Comparison of ENCODE assay signal across 21 cellular contexts in the genomic region with DNA sequence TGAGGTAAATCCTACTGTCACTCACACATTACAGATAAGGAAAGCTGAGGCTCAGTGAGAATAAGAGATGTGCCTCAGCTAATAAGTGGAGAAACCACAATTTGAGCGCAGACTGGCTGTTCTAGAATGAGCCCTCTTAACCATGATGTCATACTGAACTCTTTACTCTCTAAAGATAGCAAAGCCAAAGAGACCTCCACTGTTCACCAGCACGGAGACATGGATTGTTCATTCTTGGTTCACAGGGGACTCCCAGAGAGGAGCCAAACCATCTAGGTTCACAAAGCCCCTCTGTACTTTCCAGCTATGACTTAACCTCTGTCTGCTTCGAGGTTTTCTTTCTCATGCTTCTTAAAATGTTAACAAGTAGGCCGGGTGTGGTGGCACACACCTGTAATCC. TPM values are rescaled to one million over a fixed set of nuclear protein-coding genes. Genes with fewer than 3 reads are reported as not detected.
DNase-seq lines count a peak whose midpoint lies in the region; ATAC-seq and TF ChIP-seq lines count a peak whose summit lies in the region.
"Had no signal": no experiment of that assay in that cellular context is flagged by ENCODE, and none has a peak within 500 bp of the region (broad histone marks: within the 10 kb centered on the region; RNA-seq: fewer than 3 reads in every experiment).

No MANE protein-coding gene starts in this region.

- no peak for ATAC-seq in HG02981 (IDR thresholded peaks at IDR 0.05; ENCODE audit: unreplicated experiment)
- no peak for ATAC-seq in activated naive CD4-positive, alpha-beta T cell treated with anti-CD3 and anti-CD28 coated beads, Interleukin-2, amount 50 U/mL, for 72 hours
- ATAC-seq: K562 had no signal

- no peak overlapping the region for H2BK15ac ChIP-seq in neuronal stem cell (ENCODE audit: low read length)

- H3K27ac ChIP-seq in HEK293 (ENCODE audit: extremely low read depth, low read depth, low read length) (no peak overlapping the region), neuronal stem cell (replicated peaks; ENCODE audit: low read length) (no peak overlapping the region)
- H3K27ac ChIP-seq: GM23248, HL-60 had no signal

- CTCF ChIA-PET in HEK293 (lab: Yijun Ruan, JAX): no interaction called here

- H4K8ac ChIP-seq in neuronal stem cell (ENCODE audit: low read depth, low read length): no peak overlapping the region

- TF ChIP-seq CTCF in GM06990 (IDR thresholded peaks at IDR 0.05; ENCODE audit: insufficient read depth, low read length, poor library complexity, severe bottlenecking): no peak
- no peak for TF ChIP-seq CTCF in GM12865 (IDR thresholded peaks at IDR 0.05; ENCODE audit: insufficient read depth, low read depth, low read length, missing control alignments)
- TF ChIP-seq CTCF in HEK293 (tag by site-specific recombination; IDR thresholded peaks at IDR 0.05): no peak

- H3K4me1 ChIP-seq in HEK293 (ENCODE audit: control insufficient read depth, insufficient read depth, low read length) (no peaks in the 10 kb centered on the region), neuronal stem cell (ENCODE audit: control insufficient read depth in 2 of 2, insufficient read depth in 1 of 2, low read depth in 1 of 2, low read length in 2 of 2) (peaks cover 0 to 5% of the 10 kb centered on the region in 2 donors)
- H3K4me1 ChIP-seq: BE2C, HAP-1 had no signal

- no CpG with 5 or more reads among the region's 4 CpGs for WGBS in neuronal stem cell (ENCODE audit: extremely low coverage in 2 of 2, insufficient read length in 2 of 2, insufficient replicate concordance in 1 of 2), 2 donors

- H3K9me3 ChIP-seq in HEK293 (ENCODE audit: control insufficient read depth, insufficient read depth, low read depth, low read length): no peaks in the 10 kb centered on the region
- H3K9me3 ChIP-seq in neuronal stem cell (replicated peaks in 1 of 2; ENCODE audit: control insufficient read depth in 2 of 2, insufficient read depth in 1 of 2, low read depth in 1 of 2, low read length in 2 of 2): no peaks in the 10 kb centered on the region
- H3K9me3 ChIP-seq: BE2C, HAP-1 had no signal

- no peak overlapping the region for H2BK5ac ChIP-seq in neuronal stem cell (ENCODE audit: low read length)

- no peak overlapping the region for H3K18ac ChIP-seq in neuronal stem cell (ENCODE audit: low read length)

- H3K36me3 Mint-ChIP-seq in activated naive CD4-positive, alpha-beta T cell treated with anti-CD3 and anti-CD28 coated beads, Interleukin-2, amount 50 U/mL, for 72 hours: no peaks in the 10 kb centered on the region
- H3K36me3 Mint-ChIP-seq: CD4-positive, CD25-positive, alpha-beta regulatory T cell; CD8-positive, alpha-beta memory T cell had no signal

- no peak overlapping the region for H4K91ac ChIP-seq in neuronal stem cell (ENCODE audit: low read depth, low read length, poor library complexity)

- H3K4me3 ChIP-seq in GM06990 (replicated peaks; ENCODE audit: low read depth, low read length) (no peak overlapping the region), GM12865 (ENCODE audit: low read depth, low read length) (no peak overlapping the region), HEK293 (ENCODE audit: low read depth, low read length) (no peak overlapping the region), neuronal stem cell (ENCODE audit: low read length in 2 of 2) (no peak overlapping the region)
- H3K4me3 ChIP-seq: GM23248, HAP-1, K562 had no signal

- no peak overlapping the region for H2BK12ac ChIP-seq in neuronal stem cell (ENCODE audit: low read length)

- no peaks in the 10 kb centered on the region for H3K9me3 Mint-ChIP-seq in activated naive CD4-positive, alpha-beta T cell treated with anti-CD3 and anti-CD28 coated beads, Interleukin-2, amount 50 U/mL, for 72 hours
- H3K9me3 Mint-ChIP-seq: HFFc6 had no signal

- H3K4me2 ChIP-seq in neuronal stem cell (ENCODE audit: insufficient read depth, low read length, poor library complexity, severe bottlenecking): peak overlapping the region; percentile 14

- H3K27me3 ChIP-seq in GM06990 (replicated peaks; ENCODE audit: control insufficient read depth, insufficient read depth, low read length) (no peaks in the 10 kb centered on the region), neuronal stem cell (ENCODE audit: control insufficient read depth in 3 of 3, insufficient read depth in 3 of 3, low read depth in 1 of 3, low read length in 3 of 3) (no peaks in the 10 kb centered on the region)
- H3K27me3 ChIP-seq: BE2C had no signal

- no peak overlapping the region for H3K27ac Mint-ChIP-seq in activated naive CD4-positive, alpha-beta T cell treated with anti-CD3 and anti-CD28 coated beads, Interleukin-2, amount 50 U/mL, for 72 hours
- H3K27ac Mint-ChIP-seq: CD4-positive, CD25-positive, alpha-beta regulatory T cell; CD8-positive, alpha-beta memory T cell; HFFc6 had no signal

- H2BK120ac ChIP-seq in neuronal stem cell (ENCODE audit: low read depth, low read length): no peak overlapping the region

- no peaks in the 10 kb centered on the region for H3K36me3 ChIP-seq in GM06990 (ENCODE audit: control insufficient read depth, insufficient read depth, low read length)
- H3K36me3 ChIP-seq in HEK293 (ENCODE audit: control insufficient read depth in 2 of 2, insufficient read depth in 1 of 2, low read length in 2 of 2): peaks cover 0 to 7% of the 10 kb centered on the region in 2 experiments; a peak in 2 of 3 replicates
- no peaks in the 10 kb centered on the region for H3K36me3 ChIP-seq in neuronal stem cell (replicated peaks in 1 of 2; ENCODE audit: control insufficient read depth in 2 of 2, insufficient read depth in 2 of 2, low read length in 2 of 2)
- H3K36me3 ChIP-seq: BE2C, HAP-1 had no signal

- H2AFZ ChIP-seq in neuronal stem cell (ENCODE audit: low read length): no peak overlapping the region
- H2AFZ ChIP-seq: GM23248 had no signal

- H3K79me1 ChIP-seq in neuronal stem cell (ENCODE audit: low read depth, low read length): no peaks in the 10 kb centered on the region

- DNase-seq in GM06990 (ENCODE audit: extremely low read depth, insufficient read length): peak; percentile 2
- peak; percentile 39 for DNase-seq in GM12865 (ENCODE audit: low read depth)
- DNase-seq in neuronal stem cell (ENCODE audit: low spot score): no peak
- DNase-seq in HCEC 1CT: no peak
- no peak for DNase-seq in activated naive CD4-positive, alpha-beta T cell treated with anti-CD3 and anti-CD28 coated beads, Interleukin-2, amount 50 U/mL, for 72 hours (ENCODE audit: low spot score in 2 of 2)
- DNase-seq: ACHN; BE2C; C1 segment of cervical spinal cord; CD4-positive, CD25-positive, alpha-beta regulatory T cell; CD8-positive, alpha-beta memory T cell; DMS153; DMS79; GDM1; GM23248; HFFc6; IMR-90 had no signal

- H3K14ac ChIP-seq in neuronal stem cell (ENCODE audit: low read length): no peak overlapping the region

- POLR2A ChIA-PET in HEK293 (lab: Yijun Ruan, JAX): no interaction called here

- no peak overlapping the region for H3K9ac ChIP-seq in neuronal stem cell (ENCODE audit: low read depth, low read length, poor library complexity)
- H3K9ac ChIP-seq: GM23248 had no signal

- H3K4ac ChIP-seq in neuronal stem cell (ENCODE audit: low read length): no peak overlapping the region

- H3K23ac ChIP-seq in neuronal stem cell (ENCODE audit: low read depth, low read length, poor library complexity): no peak overlapping the region

- H2AK5ac ChIP-seq in neuronal stem cell (ENCODE audit: low read depth, low read length): no peak overlapping the region

TF ChIP-seq in HEK293, 187 proteins besides CTCF, POLR2A, EP300 and RAD21:
- TF ChIP-seq, protein P1, sequence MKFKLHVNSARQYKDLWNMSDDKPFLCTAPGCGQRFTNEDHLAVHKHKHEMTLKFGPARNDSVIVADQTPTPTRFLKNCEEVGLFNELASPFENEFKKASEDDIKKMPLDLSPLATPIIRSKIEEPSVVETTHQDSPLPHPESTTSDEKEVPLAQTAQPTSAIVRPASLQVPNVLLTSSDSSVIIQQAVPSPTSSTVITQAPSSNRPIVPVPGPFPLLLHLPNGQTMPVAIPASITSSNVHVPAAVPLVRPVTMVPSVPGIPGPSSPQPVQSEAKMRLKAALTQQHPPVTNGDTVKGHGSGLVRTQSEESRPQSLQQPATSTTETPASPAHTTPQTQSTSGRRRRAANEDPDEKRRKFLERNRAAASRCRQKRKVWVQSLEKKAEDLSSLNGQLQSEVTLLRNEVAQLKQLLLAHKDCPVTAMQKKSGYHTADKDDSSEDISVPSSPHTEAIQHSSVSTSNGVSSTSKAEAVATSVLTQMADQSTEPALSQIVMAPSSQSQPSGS (tag by site-specific recombination; IDR thresholded peaks at IDR 0.05; ENCODE audit: low read depth): 0 out of 2 replicates have a peak, but pooled peaks have one; percentile 14
- TF ChIP-seq ZNF555 (tag by site-specific recombination; conservative IDR thresholded peaks at IDR 0.05): no peak

RNA-seq across cellular contexts. Expression of a gene that starts 32.7 kb away (rescaled TPM):
- 16.9 TPM for polyA plus RNA-seq in neuronal stem cell (2013, experiment 1 of 2)
- 15.5 TPM for polyA plus RNA-seq in neuronal stem cell (2013, experiment 2 of 2)
- 10 to 100 TPM; 18.0 to 28.8 TPM for total RNA-seq in activated naive CD4-positive, alpha-beta T cell treated with anti-CD3 and anti-CD28 coated beads, Interleukin-2, amount 50 U/mL, for 72 hours

Comparison
In these comparisons a context has a peak if more than half of its experiments do, and no peak if none do; other contexts are left out.
1. DNase-seq: peak in GM06990 (single experiment) and GM12865 (single experiment); none in neuronal stem cell (single experiment), HCEC 1CT (single experiment) and activated naive CD4-positive, alpha-beta T cell treated with anti-CD3 and anti-CD28 coated beads, Interleukin-2, amount 50 U/mL, for 72 hours (0 of 2).